In the genomic region with DNA sequence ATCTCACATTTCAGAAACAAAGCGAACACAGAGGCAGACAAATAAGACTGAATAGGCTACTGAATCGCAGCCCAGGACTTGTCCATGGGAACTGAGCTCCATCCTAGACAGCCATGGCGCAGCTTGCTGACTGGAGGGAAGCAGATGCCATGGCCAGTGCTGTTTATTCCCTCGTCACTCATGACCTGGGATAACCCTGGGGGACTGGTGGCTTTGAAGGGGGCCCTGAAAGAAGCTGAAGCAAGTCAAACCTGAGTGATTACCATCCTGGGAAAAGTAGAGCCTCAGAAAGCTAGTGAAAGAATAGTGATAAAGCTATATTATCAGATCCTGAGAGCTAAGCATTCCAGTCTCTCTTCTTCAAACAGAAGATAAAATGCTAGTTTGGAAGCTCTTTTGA, we compare ENCODE assay signal across 19 cellular contexts.
DNase-seq lines count a peak whose midpoint lies in the region; ATAC-seq and TF ChIP-seq lines count a peak whose summit lies in the region.
"Had no signal": no experiment of that assay in that cellular context is flagged by ENCODE, and none has a peak within 500 bp of the region (broad histone marks: within the 10 kb centered on the region; RNA-seq: fewer than 3 reads in every experiment).

No MANE protein-coding gene starts in this region.

- intact Hi-C loops in Caco-2 (cut with micrococcal nuclease; ENCODE audit: unreplicated experiment) = loop anchor here (1.0 to 2.0 kb wide), 2 partner anchors 59 to 98 kb away; no protein-coding TSS in a partner anchor
- intact Hi-C loops in left ventricle myocardium inferior (cut with micrococcal nuclease) = no loop called here

- BruUV-seq in Caco-2 (replicated peaks; lab: Mats Ljungman, UMichigan) = no TSS peak

- peak overlapping the region; percentile 96 for H3K27ac ChIP-seq in 22Rv1
- no peak overlapping the region for H3K27ac ChIP-seq in endodermal cell (ENCODE audit: low read depth, low read length)
- no peak overlapping the region for H3K27ac ChIP-seq in left ventricle myocardium inferior (replicated peaks)
- H3K27ac ChIP-seq: BLaER1, C4-2B had no signal

- H3K4me1 Mint-ChIP-seq in Caco-2 (ENCODE audit: low read depth, unreplicated experiment) (peaks cover 52% of the 10 kb centered on the region), endodermal cell (peaks cover 21% of the 10 kb centered on the region), nephron (peaks cover 5% of the 10 kb centered on the region)
- H3K4me1 Mint-ChIP-seq: B cell; CD4-positive, CD25-positive, alpha-beta regulatory T cell had no signal

- H3K27me3 Mint-ChIP-seq in Caco-2 (ENCODE audit: insufficient read depth, unreplicated experiment) (no peaks in the 10 kb centered on the region), endodermal cell (ENCODE audit: insufficient read depth) (no peaks in the 10 kb centered on the region), nephron (ENCODE audit: low read depth) (no peaks in the 10 kb centered on the region)
- H3K27me3 Mint-ChIP-seq: B cell; CD4-positive, CD25-positive, alpha-beta regulatory T cell had no signal

- TF ChIP-seq CTCF in 22Rv1 (IDR thresholded peaks at IDR 0.05) = no peak
- no peak for TF ChIP-seq CTCF in Caco-2 (IDR thresholded peaks at IDR 0.05; ENCODE audit: insufficient read depth in 1 of 2, low read depth in 1 of 2, low read length in 1 of 2, severe bottlenecking in 1 of 2, unreplicated experiment in 1 of 2)
- TF ChIP-seq CTCF in endodermal cell (conservative IDR thresholded peaks at IDR 0.05) = no peak
- no peak for TF ChIP-seq CTCF in nephron (IDR thresholded peaks at IDR 0.05; ENCODE audit: unreplicated experiment in 3 of 3)
- no peak for TF ChIP-seq CTCF in left ventricle myocardium inferior (IDR thresholded peaks at IDR 0.05; ENCODE audit: borderline replicate concordance)

- H3K4me3 Mint-ChIP-seq in Caco-2 (ENCODE audit: unreplicated experiment) (peak overlapping the region; percentile 61), endodermal cell (no peak overlapping the region), nephron (no peak overlapping the region)
- H3K4me3 Mint-ChIP-seq: B cell; CD4-positive, CD25-positive, alpha-beta regulatory T cell; CD8-positive, alpha-beta T cell had no signal

- H3K4me1 ChIP-seq in Caco-2 (peaks cover 65% of the 10 kb centered on the region), endodermal cell (ENCODE audit: control insufficient read depth, insufficient read depth, low read length) (peaks cover 6% of the 10 kb centered on the region), left ventricle myocardium inferior (no peaks in the 10 kb centered on the region)
- H3K4me1 ChIP-seq: BLaER1 had no signal

- no peak overlapping the region for H3K9ac ChIP-seq in endodermal cell (ENCODE audit: extremely low read depth, low read length, poor library complexity, severe bottlenecking)
- H3K9ac ChIP-seq: BLaER1 had no signal

- no peaks in the 10 kb centered on the region for H3K36me3 Mint-ChIP-seq in Caco-2 (ENCODE audit: insufficient read depth, unreplicated experiment)
- peaks cover 10% of the 10 kb centered on the region for H3K36me3 Mint-ChIP-seq in endodermal cell (ENCODE audit: low read depth)
- peaks cover 30% of the 10 kb centered on the region for H3K36me3 Mint-ChIP-seq in nephron (ENCODE audit: low read depth)

- H3K27me3 ChIP-seq in Caco-2 (replicated peaks; ENCODE audit: control insufficient read depth, insufficient read depth, low read length) (no peaks in the 10 kb centered on the region), endodermal cell (ENCODE audit: control insufficient read depth, insufficient read depth, low read length, poor library complexity, severe bottlenecking) (no peaks in the 10 kb centered on the region), left ventricle myocardium inferior (ENCODE audit: low read depth) (no peaks in the 10 kb centered on the region)
- H3K27me3 ChIP-seq: BLaER1 had no signal

- POLR2A ChIA-PET in Caco-2 (lab: Charles Lee) = interaction anchor here (0.5 kb wide), 1 partner anchor 52 kb away, joined by 3 read pairs; no protein-coding TSS in a partner anchor

- no peaks in the 10 kb centered on the region for H3K9me3 Mint-ChIP-seq in Caco-2 (ENCODE audit: unreplicated experiment)
- no peaks in the 10 kb centered on the region for H3K9me3 Mint-ChIP-seq in endodermal cell
- no peaks in the 10 kb centered on the region for H3K9me3 Mint-ChIP-seq in nephron
- H3K9me3 Mint-ChIP-seq: CD4-positive, CD25-positive, alpha-beta regulatory T cell; CD8-positive, alpha-beta T cell had no signal

- H3K36me3 ChIP-seq in Caco-2 (ENCODE audit: control insufficient read depth, insufficient read depth, low read length) (no peaks in the 10 kb centered on the region), endodermal cell (ENCODE audit: control insufficient read depth, insufficient read depth, low read length) (no peaks in the 10 kb centered on the region), left ventricle myocardium inferior (no peaks in the 10 kb centered on the region)
- H3K36me3 ChIP-seq: HAP-1 had no signal

- ATAC-seq in HG02759 (IDR thresholded peaks at IDR 0.05; ENCODE audit: unreplicated experiment) = no peak
- ATAC-seq: CD8-positive, alpha-beta T cell had no signal

- CTCF ChIA-PET in Caco-2 (lab: Charles Lee) = interaction anchor here (0.5 to 1.3 kb wide), 8 partner anchors 10 to 1347 kb away, joined by 3 to 17 read pairs (median 3); a partner anchor contains a TSS

- H3K4me3 ChIP-seq in Caco-2 (ENCODE audit: low read depth, low read length) (no peak overlapping the region), endodermal cell (ENCODE audit: low read length) (peak overlapping the region; percentile 21), left ventricle myocardium inferior (no peak overlapping the region)
- H3K4me3 ChIP-seq: BLaER1, HAP-1 had no signal

- H3K9me3 ChIP-seq in Caco-2 (no peaks in the 10 kb centered on the region), endodermal cell (ENCODE audit: control insufficient read depth, low read length) (no peaks in the 10 kb centered on the region), left ventricle myocardium inferior (replicated peaks) (no peaks in the 10 kb centered on the region)
- H3K9me3 ChIP-seq: BLaER1, HAP-1 had no signal

- WGBS in endodermal cell (ENCODE audit: insufficient coverage in 1 of 2, insufficient read length in 1 of 2), 2 experiments = 91 to 96% methylated on average over 3 to 4 of the region's 4 CpGs

- DNase-seq in Caco-2 (peak; percentile 80 to 87), endodermal cell (no peak), HCEC 1CT (no peak), left ventricle myocardium inferior (no peak), T1000 (lab: John Stamatoyannopoulos, UW) (no peak)
- DNase-seq: CD4-positive, CD25-positive, alpha-beta regulatory T cell; CD8-positive, alpha-beta T cell; DMS 273 treated with DMSO at 0.1 percent for 48 hours; DMS79; EL; GF-D8; GOT3 had no signal

- peak overlapping the region; percentile 94 for H3K27ac Mint-ChIP-seq in Caco-2 (ENCODE audit: unreplicated experiment)
- peak overlapping the region; percentile 65 for H3K27ac Mint-ChIP-seq in endodermal cell
- peak overlapping the region; percentile 17 to 44 (median 24) for H3K27ac Mint-ChIP-seq in nephron
- H3K27ac Mint-ChIP-seq: B cell; CD4-positive, CD25-positive, alpha-beta regulatory T cell; CD8-positive, alpha-beta T cell had no signal

Comparison
In these comparisons a context has a peak if more than half of its experiments do, and no peak if none do; other contexts are left out.
1. DNase-seq: peak in Caco-2 (2 of 2); none in endodermal cell (single experiment), HCEC 1CT (single experiment), left ventricle myocardium inferior (single experiment) and T1000 (single experiment).
2. H3K27ac Mint-ChIP-seq: peak in every context shown above with its lines; median percentile 94 in Caco-2; 65 in endodermal cell; 24 in nephron.